8 cellular contexts compared by ENCODE assay signal in genomic region chr6:30646450-30647038, GRCh38. TPM values are rescaled to one million over a fixed set of nuclear protein-coding genes. Genes with fewer than 3 reads are reported as not detected.
A peak's percentile ranks its signal among the peaks of the same experiment; 100 is the strongest.
DNase-seq lines count a peak whose midpoint lies in the region; ATAC-seq, FAIRE-seq and TF ChIP-seq lines count a peak whose summit lies in the region.

No MANE protein-coding gene starts in this region.

- H3K36me3 ChIP-seq in MG63 (peaks cover 7% of the 10 kb centered on the region), parathyroid adenoma (ENCODE audit: control insufficient read depth, insufficient read depth, low read length) (no peaks in the 10 kb centered on the region)

- H3K9me3 ChIP-seq in MG63 (no peaks in the 10 kb centered on the region), parathyroid adenoma (ENCODE audit: control insufficient read depth, low read length) (no peaks in the 10 kb centered on the region)

- no peak for ATAC-seq in Right ventricle myocardium inferior

- FAIRE-seq in GM19239 (lab: Jason Lieb, UNC): peak; percentile 88

- H2AFZ ChIP-seq in parathyroid adenoma: peak overlapping the region; percentile 100

- H3K27ac ChIP-seq in parathyroid adenoma: peak overlapping the region; percentile 95

- peaks cover 31% of the 10 kb centered on the region for H3K79me2 ChIP-seq in parathyroid adenoma

- H3K9ac ChIP-seq in parathyroid adenoma: no peak overlapping the region

- no peaks in the 10 kb centered on the region for H3K27me3 ChIP-seq in MG63
- H3K27me3 ChIP-seq in parathyroid adenoma (ENCODE audit: control insufficient read depth, insufficient read depth, low read length): no peaks in the 10 kb centered on the region

- H3K4me3 ChIP-seq in MG63 (peak overlapping the region; percentile 82), parathyroid adenoma (ENCODE audit: low read depth, low read length) (peak overlapping the region; percentile 96)

- H3K4me1 ChIP-seq in parathyroid adenoma: peaks cover 9% of the 10 kb centered on the region

- in situ Hi-C loops in GM13977 (cut with MboI; ENCODE audit: low pct_unique_long_range_greater_than_20kb, low sequenced_read_pairs, unreplicated experiment): no loop called here

- DNase-seq in GM19239 (ENCODE audit: insufficient read length, low spot score) (no peak), MG63 (no peak), Right ventricle myocardium inferior (ENCODE audit: missing footprints) (peak; percentile 97), NCI-H1436 (lab: John Stamatoyannopoulos, UW) (no peak), GM13977 (ENCODE audit: low spot score) (no peak), kidney tubule cell (ENCODE audit: low spot score) (no peak)
- peak; percentile 93 for DNase-seq in activated naive CD4-positive, alpha-beta T cell treated with Interleukin-2 at 50 U/mL for 16 hours

- no peak for TF ChIP-seq CTCF in parathyroid adenoma (IDR thresholded peaks at IDR 0.05)
- no peak for TF ChIP-seq CTCF in GM13977 (IDR thresholded peaks at IDR 0.05; ENCODE audit: extremely low read depth, insufficient read depth, missing control alignments)

- intact Hi-C loops in Right ventricle myocardium inferior (cut with DNase I): no loop called here

- H3K4me2 ChIP-seq in parathyroid adenoma (ENCODE audit: low read length): peak overlapping the region; percentile 54

RNA-seq across cellular contexts. Expression of gene C6orf136, which starts 0.4 kb away (rescaled TPM):
- 1.9 and 3.2 TPM in 2 replicates for total RNA-seq in MG63 (2014; rRNA removed; shearing (Covaris generic); ENCODE audit: low replicate concordance)
- 54.1 TPM for total RNA-seq in Right ventricle myocardium inferior

RNA-seq across cellular contexts. Expression of gene ATAT1, which starts 19.9 kb away (rescaled TPM):
- 0.16 TPM in 1 of 2 replicates, not detected in the other for total RNA-seq in MG63 (2014; rRNA removed; shearing (Covaris generic); ENCODE audit: low replicate concordance)
- 1.9 TPM for total RNA-seq in Right ventricle myocardium inferior

RNA-seq across cellular contexts. Expression of gene DHX16, which starts 26.3 kb away (rescaled TPM):
- total RNA-seq in MG63 (2014; rRNA removed; shearing (Covaris generic); ENCODE audit: low replicate concordance): 16.6 and 24.2 TPM in 2 replicates
- total RNA-seq in Right ventricle myocardium inferior: 20.6 TPM

RNA-seq across cellular contexts. Expression of gene MRPS18B, which starts 28.9 kb away (rescaled TPM):
- 11.9 and 29.9 TPM in 2 replicates for total RNA-seq in MG63 (2014; rRNA removed; shearing (Covaris generic); ENCODE audit: low replicate concordance)
- 129 TPM for total RNA-seq in Right ventricle myocardium inferior

RNA-seq across cellular contexts. Expression of gene PPP1R10, which starts 29.5 kb away (rescaled TPM):
- total RNA-seq in MG63 (2014; rRNA removed; shearing (Covaris generic); ENCODE audit: low replicate concordance): 3.9 and 6.7 TPM in 2 replicates
- total RNA-seq in Right ventricle myocardium inferior: 33.5 TPM

Comparison
In these comparisons a context has a peak if more than half of its experiments do, and no peak if none do; other contexts are left out.
1. DNase-seq: peak in activated naive CD4-positive, alpha-beta T cell treated with Interleukin-2 at 50 U/mL for 16 hours (single experiment) and Right ventricle myocardium inferior (single experiment); none in GM19239 (single experiment), MG63 (single experiment), NCI-H1436 (single experiment), GM13977 (single experiment) and kidney tubule cell (single experiment).
2. RNA of gene C6orf136, which starts 0.4 kb away (total RNA-seq): 54.1 TPM in Right ventricle myocardium inferior (single experiment); 1.9 to 3.2 TPM in MG63; every median in the first group is over 10 times any median in the second.